ENCODE assay signal across 23 cellular contexts in the genomic region with DNA sequence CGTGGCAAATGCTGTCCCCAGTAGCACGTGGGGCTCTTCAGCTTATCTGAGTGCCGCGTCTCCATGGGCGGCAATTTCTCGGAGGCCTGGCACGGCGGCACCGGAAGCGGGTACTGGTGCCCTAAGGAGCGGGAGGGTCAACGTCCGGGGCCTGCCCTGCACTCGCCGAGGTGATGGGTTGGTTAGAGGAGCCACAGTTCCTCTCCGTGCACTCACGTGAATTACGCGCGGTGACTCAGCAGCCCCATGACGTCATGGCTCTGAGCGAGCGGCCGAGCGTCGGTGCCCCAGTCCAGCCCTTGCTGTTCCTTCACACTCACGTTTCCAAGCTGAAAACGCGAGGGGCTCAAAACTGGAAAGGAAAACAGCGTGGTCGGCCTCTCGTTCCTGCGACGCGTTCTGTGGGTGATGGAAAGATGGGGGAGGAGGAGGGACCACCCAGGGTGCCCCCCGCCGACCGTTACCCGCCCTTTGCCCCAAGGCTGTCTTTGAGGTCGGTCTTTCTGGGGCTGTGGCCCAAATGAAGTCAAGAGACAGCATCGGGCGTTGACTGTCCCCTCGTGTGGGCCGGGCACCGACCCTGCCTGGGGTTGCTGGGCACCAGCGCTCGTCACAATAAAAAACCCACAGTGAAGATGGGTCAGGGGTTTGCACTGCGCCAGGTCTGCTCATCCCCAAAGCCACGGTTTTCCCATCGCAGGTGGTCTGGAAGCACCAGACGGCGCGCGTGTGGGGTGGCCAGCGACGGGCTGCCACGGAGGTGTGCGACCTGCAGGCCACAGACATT.
DNase-seq lines count a peak whose midpoint lies in the region; ATAC-seq, FAIRE-seq and TF ChIP-seq lines count a peak whose summit lies in the region.
"Had no signal": no experiment of that assay in that cellular context is flagged by ENCODE, and none has a peak within 500 bp of the region (broad histone marks: within the 10 kb centered on the region; RNA-seq: fewer than 3 reads in every experiment).

No MANE protein-coding gene starts in this region.

- H3K79me2 ChIP-seq in trophoblast cell (ENCODE audit: control insufficient read depth, insufficient read depth, low read length, poor library complexity): peaks cover 3% of the 10 kb centered on the region

- no peak overlapping the region for H4K12ac ChIP-seq in trophoblast cell (ENCODE audit: low read depth, low read length)

- H2BK5ac ChIP-seq in trophoblast cell (ENCODE audit: low read depth, low read length, poor library complexity): no peak overlapping the region

- H3K4me3 Mint-ChIP-seq in activated CD4-positive, alpha-beta T cell treated with anti-CD3 and anti-CD28 coated beads, Interleukin-2, amount 10 ng/mL, durations not matched to agents 24 days and 14 days: no peak overlapping the region
- H3K4me3 Mint-ChIP-seq: activated CD8-positive, alpha-beta T cell treated with anti-CD3 and anti-CD28 coated beads, Interleukin-2, amount 10 ng/mL, durations not matched to agents 7 days and 5 days; activated T-cell treated with anti-CD3 and anti-CD28 coated beads, Interleukin-2, amount 50 U/mL, for 4 hours; neural crest cell; stimulated activated memory B cell treated with anti-CD40 and anti-IgM and Interleukin-4, amounts not matched to agents 10 μg/mL and 1 μg/mL and 100 μg/mL, for 72 hours had no signal

- ATAC-seq in Right ventricle myocardium inferior (no peak), aorta (ENCODE audit: low FRiP score) (no peak), HG03135 (IDR thresholded peaks at IDR 0.05; ENCODE audit: unreplicated experiment) (no peak)
- ATAC-seq: activated CD8-positive, alpha-beta T cell treated with anti-CD3 and anti-CD28 coated beads, Interleukin-2, amount 10 ng/mL, durations not matched to agents 7 days and 5 days; activated T-cell treated with anti-CD3 and anti-CD28 coated beads, Interleukin-2, amount 50 U/mL, for 4 hours; SK-N-SH treated with all-trans-retinoic acid at 6 μM for 48 hours; stimulated activated memory B cell treated with anti-CD40 and anti-IgM and Interleukin-4, amounts not matched to agents 10 μg/mL and 1 μg/mL and 100 μg/mL, for 72 hours had no signal

- H3K27ac ChIP-seq in right atrium auricular region: no peak overlapping the region
- no peak overlapping the region for H3K27ac ChIP-seq in kidney (ENCODE audit: low read depth in 2 of 2, low read length in 2 of 2)
- H3K27ac ChIP-seq in trophoblast cell (ENCODE audit: low read depth, low read length): no peak overlapping the region
- H3K27ac ChIP-seq in aorta (ENCODE audit: low read depth in 1 of 2, low read length in 2 of 2): no peak overlapping the region
- H3K27ac ChIP-seq: Peyer's patch had no signal

- H2AFZ ChIP-seq in trophoblast cell (ENCODE audit: insufficient read depth, low read length, poor library complexity): no peak overlapping the region

- H3K9me3 Mint-ChIP-seq in activated CD4-positive, alpha-beta T cell treated with anti-CD3 and anti-CD28 coated beads, Interleukin-2, amount 10 ng/mL, durations not matched to agents 24 days and 14 days: no peaks in the 10 kb centered on the region
- H3K9me3 Mint-ChIP-seq: activated T-cell treated with anti-CD3 and anti-CD28 coated beads, Interleukin-2, amount 50 U/mL, for 4 hours; neural crest cell; stimulated activated memory B cell treated with anti-CD40 and anti-IgM and Interleukin-4, amounts not matched to agents 10 μg/mL and 1 μg/mL and 100 μg/mL, for 72 hours had no signal

- H2BK12ac ChIP-seq in trophoblast cell (ENCODE audit: low read length): no peak overlapping the region

- H3K79me1 ChIP-seq in trophoblast cell (ENCODE audit: low read length): peaks cover 5% of the 10 kb centered on the region

- no peaks in the 10 kb centered on the region for H3K9me3 ChIP-seq in right atrium auricular region
- no peaks in the 10 kb centered on the region for H3K9me3 ChIP-seq in kidney (ENCODE audit: control insufficient read depth in 1 of 2, low read length in 2 of 2)
- peaks cover 2% of the 10 kb centered on the region for H3K9me3 ChIP-seq in trophoblast cell (ENCODE audit: insufficient read depth, low read depth, low read length)
- no peaks in the 10 kb centered on the region for H3K9me3 ChIP-seq in aorta (ENCODE audit: control insufficient read depth, low read length)
- H3K9me3 ChIP-seq: Peyer's patch had no signal

- no peak overlapping the region for H4K91ac ChIP-seq in trophoblast cell (ENCODE audit: low read depth, low read length)

- TF ChIP-seq CTCF in right atrium auricular region (IDR thresholded peaks at IDR 0.05) (no peak), kidney (IDR thresholded peaks at IDR 0.05; ENCODE audit: borderline replicate concordance, extremely low read depth, insufficient read depth) (no peak)

- no CpG with 5 or more reads among the region's 58 CpGs for WGBS in trophoblast cell (ENCODE audit: extremely low coverage, insufficient coverage, insufficient read length)
- 88% methylated on average over 58 of the region's 58 CpGs for WGBS in aorta, 2 donors

- H3K27me3 Mint-ChIP-seq in activated CD4-positive, alpha-beta T cell treated with anti-CD3 and anti-CD28 coated beads, Interleukin-2, amount 10 ng/mL, durations not matched to agents 24 days and 14 days: no peaks in the 10 kb centered on the region
- H3K27me3 Mint-ChIP-seq: stimulated activated memory B cell treated with anti-CD40 and anti-IgM and Interleukin-4, amounts not matched to agents 10 μg/mL and 1 μg/mL and 100 μg/mL, for 72 hours had no signal

- H3K4me2 ChIP-seq in trophoblast cell (ENCODE audit: low read length): no peak overlapping the region

- H3K27ac Mint-ChIP-seq in activated CD4-positive, alpha-beta T cell treated with anti-CD3 and anti-CD28 coated beads, Interleukin-2, amount 10 ng/mL, durations not matched to agents 24 days and 14 days: no peak overlapping the region
- H3K27ac Mint-ChIP-seq: activated CD8-positive, alpha-beta T cell treated with anti-CD3 and anti-CD28 coated beads, Interleukin-2, amount 10 ng/mL, durations not matched to agents 7 days and 5 days; stimulated activated memory B cell treated with anti-CD40 and anti-IgM and Interleukin-4, amounts not matched to agents 10 μg/mL and 1 μg/mL and 100 μg/mL, for 72 hours had no signal

- DNase-seq in Right ventricle myocardium inferior (ENCODE audit: missing footprints) (peak; percentile 87), right atrium auricular region (ENCODE audit: low spot score) (no peak), kidney (peak; percentile 71), trophoblast cell (peak; percentile 44 to 47), aorta (peak; percentile 85 to 87), NCI-H748 (lab: John Stamatoyannopoulos, UW; ENCODE audit: unreplicated experiment) (no peak)
- DNase-seq in activated CD4-positive, alpha-beta T cell treated with anti-CD3 and anti-CD28 coated beads, Interleukin-2, amount 10 ng/mL, durations not matched to agents 24 days and 14 days: no peak
- DNase-seq: activated CD4-positive, CD25-positive, alpha-beta regulatory T cell; activated CD8-positive, alpha-beta T cell treated with anti-CD3 and anti-CD28 coated beads, Interleukin-2, amount 10 ng/mL, durations not matched to agents 7 days and 5 days; activated naive CD4-positive, alpha-beta T cell treated with anti-CD3 and anti-CD28 coated beads, Interleukin-2, amount 50 U/mL, for 16 hours; activated T-cell treated with anti-CD3 and anti-CD28 coated beads, Interleukin-2, amount 50 U/mL, for 4 hours; DMS 273 treated with DMSO at 0.1 percent for 48 hours; H7; IMR-90; NCI-H1694 treated with DMSO at 0.1 percent for 48 hours; NCI-H226; Peyer's patch; retina; T-helper 9 cell had no signal

- H3K4me3 ChIP-seq in right atrium auricular region (no peak overlapping the region), kidney (ENCODE audit: low read length in 2 of 2) (no peak overlapping the region), trophoblast cell (ENCODE audit: low read depth, low read length) (no peak overlapping the region), aorta (ENCODE audit: low read length in 2 of 2) (no peak overlapping the region)
- H3K4me3 ChIP-seq: Peyer's patch had no signal

- H3K18ac ChIP-seq in trophoblast cell (ENCODE audit: low read length): no peak overlapping the region

- H3K9ac ChIP-seq in kidney (ENCODE audit: low read length in 2 of 2) (no peak overlapping the region), trophoblast cell (ENCODE audit: low read length) (no peak overlapping the region)

- H3K27me3 ChIP-seq in right atrium auricular region: no peaks in the 10 kb centered on the region
- H3K27me3 ChIP-seq in trophoblast cell (ENCODE audit: insufficient read depth, low read length): no peaks in the 10 kb centered on the region
- H3K27me3 ChIP-seq in aorta (ENCODE audit: control insufficient read depth in 1 of 2, insufficient read depth in 2 of 2, low read length in 1 of 2): no peaks in the 10 kb centered on the region
- H3K27me3 ChIP-seq: Peyer's patch had no signal

- H3K23ac ChIP-seq in trophoblast cell (ENCODE audit: low read length): no peak overlapping the region

- no peaks in the 10 kb centered on the region for H3K4me1 Mint-ChIP-seq in activated CD4-positive, alpha-beta T cell treated with anti-CD3 and anti-CD28 coated beads, Interleukin-2, amount 10 ng/mL, durations not matched to agents 24 days and 14 days

- H3K4ac ChIP-seq in trophoblast cell (ENCODE audit: low read depth, low read length): no peak overlapping the region

- intact Hi-C loops in Right ventricle myocardium inferior (cut with DNase I) (no loop called here), kidney (cut with DNase I) (no loop called here), aorta (cut with DNase I) (no loop called here)
- intact Hi-C loops in activated CD4-positive, alpha-beta T cell treated with anti-CD3 and anti-CD28 coated beads, Interleukin-2, amount 10 ng/mL, durations not matched to agents 24 days and 14 days (cut with micrococcal nuclease): no loop called here

- no peak overlapping the region for H3K14ac ChIP-seq in trophoblast cell (ENCODE audit: low read length)

- H3K36me3 Mint-ChIP-seq in activated CD4-positive, alpha-beta T cell treated with anti-CD3 and anti-CD28 coated beads, Interleukin-2, amount 10 ng/mL, durations not matched to agents 24 days and 14 days (ENCODE audit: low read depth): no peaks in the 10 kb centered on the region
- H3K36me3 Mint-ChIP-seq: stimulated activated memory B cell treated with anti-CD40 and anti-IgM and Interleukin-4, amounts not matched to agents 10 μg/mL and 1 μg/mL and 100 μg/mL, for 72 hours had no signal

- H3K36me3 ChIP-seq in right atrium auricular region: no peaks in the 10 kb centered on the region
- H3K36me3 ChIP-seq in kidney (ENCODE audit: control insufficient read depth in 1 of 2, insufficient read depth in 2 of 2, low read length in 2 of 2): no peaks in the 10 kb centered on the region
- no peaks in the 10 kb centered on the region for H3K36me3 ChIP-seq in trophoblast cell (ENCODE audit: control insufficient read depth in 1 of 2, insufficient read depth in 2 of 2, low read length in 2 of 2)
- H3K36me3 ChIP-seq in aorta (ENCODE audit: control insufficient read depth in 1 of 2, insufficient read depth in 2 of 2, low read length in 1 of 2): no peaks in the 10 kb centered on the region
- H3K36me3 ChIP-seq: Peyer's patch had no signal

- no peak overlapping the region for H2AK5ac ChIP-seq in trophoblast cell (ENCODE audit: low read length)

- no peak overlapping the region for H4K8ac ChIP-seq in trophoblast cell (ENCODE audit: low read depth, low read length)

- FAIRE-seq in kidney (lab: Jason Lieb, UNC): no peak

- H2BK120ac ChIP-seq in trophoblast cell (ENCODE audit: insufficient read depth, low read length, poor library complexity): no peak overlapping the region

- peaks cover 0 to 13% of the 10 kb centered on the region in 2 donors for H3K4me1 ChIP-seq in right atrium auricular region
- peaks cover 0 to 4% of the 10 kb centered on the region in 2 donors for H3K4me1 ChIP-seq in kidney (ENCODE audit: control insufficient read depth in 1 of 2, insufficient read depth in 1 of 2, low read depth in 1 of 2, low read length in 2 of 2)
- H3K4me1 ChIP-seq in trophoblast cell (ENCODE audit: control insufficient read depth in 1 of 2, insufficient read depth in 2 of 2, low read length in 2 of 2): peaks cover 10 to 13% of the 10 kb centered on the region in 2 experiments
- no peaks in the 10 kb centered on the region for H3K4me1 ChIP-seq in aorta (ENCODE audit: control insufficient read depth in 1 of 2, insufficient read depth in 2 of 2, low read length in 2 of 2)
- H3K4me1 ChIP-seq: Peyer's patch had no signal

Comparison
In these comparisons a context has a peak if more than half of its experiments do, and no peak if none do; other contexts are left out.
1. DNase-seq: peak in Right ventricle myocardium inferior (single experiment), kidney (single experiment), trophoblast cell (2 of 2) and aorta (2 of 2); none in right atrium auricular region (single experiment), activated CD4-positive, alpha-beta T cell treated with anti-CD3 and anti-CD28 coated beads, Interleukin-2, amount 10 ng/mL, durations not matched to agents 24 days and 14 days (single experiment) and NCI-H748 (single experiment).